1 cellular context compared by ENCODE assay signal in genomic region chr1:154154534-154155181, GRCh38.
TF ChIP-seq lines count a peak whose summit lies in the region.

NUP210L (minus strand) TSS chr1:154155073.

TF ChIP-seq in K562, 482 proteins besides CTCF, POLR2A, EP300 and RAD21 (continued from another document):
- TF ChIP-seq MBD1 (CRISPR knock-in tag; IDR thresholded peaks at IDR 0.05) (0 out of 2 replicates have a peak, but pooled peaks have one; percentile 26), UBTF (IDR thresholded peaks at IDR 0.05; ENCODE audit: borderline replicate concordance in 1 of 2, low read depth in 2 of 2, low read length in 2 of 2) (no peak), SUPT5H (IDR thresholded peaks at IDR 0.05) (no peak), JUN (IDR thresholded peaks at IDR 0.05; ENCODE audit: borderline replicate concordance, low read depth, low read length) (no peak), JUN (CRISPR knock-in tag; IDR thresholded peaks at IDR 0.05; ENCODE audit: borderline replicate concordance) (no peak), ZBTB12 (CRISPR knock-in tag; IDR thresholded peaks at IDR 0.05) (no peak), CCNT2 (IDR thresholded peaks at IDR 0.05; ENCODE audit: borderline replicate concordance, extremely low read depth, insufficient read length, low read depth, low read length) (no peak), ZNF253 (CRISPR knock-in tag; conservative IDR thresholded peaks at IDR 0.05) (no peak), FOXA3 (CRISPR knock-in tag; conservative IDR thresholded peaks at IDR 0.05 in 1 of 2, IDR thresholded peaks at IDR 0.05 in 1 of 2) (no peak), ZNF76 (CRISPR knock-in tag; IDR thresholded peaks at IDR 0.05; ENCODE audit: borderline replicate concordance) (no peak), MAFG (tag; conservative IDR thresholded peaks at IDR 0.05) (no peak), POLR3G (IDR thresholded peaks at IDR 0.05; ENCODE audit: extremely low read depth, insufficient read length, insufficient replicate concordance) (no peak), PHTF2 (CRISPR knock-in tag; IDR thresholded peaks at IDR 0.05) (no peak), ZBED1 (IDR thresholded peaks at IDR 0.05) (no peak), MEIS2 (IDR thresholded peaks at IDR 0.05; ENCODE audit: partially characterized antibody) (no peak), CXXC5 (CRISPR knock-in tag; IDR thresholded peaks at IDR 0.05) (peak; percentile 28; the same call in 1 of the 2 replicates), ZNF184 (CRISPR knock-in tag; IDR thresholded peaks at IDR 0.05) (no peak), ZNF75A (CRISPR knock-in tag; IDR thresholded peaks at IDR 0.05) (no peak), EHMT2 (IDR thresholded peaks at IDR 0.05) (no peak), TFE3 (CRISPR knock-in tag; IDR thresholded peaks at IDR 0.05) (no peak), ZZZ3 (IDR thresholded peaks at IDR 0.05) (no peak), USF1 (CRISPR knock-in tag; IDR thresholded peaks at IDR 0.05) (no peak), ILK (tag; IDR thresholded peaks at IDR 0.05; ENCODE audit: borderline replicate concordance, low read depth) (no peak), WHSC1 (IDR thresholded peaks at IDR 0.05; ENCODE audit: low read length) (no peak), E2F1 (CRISPR knock-in tag; IDR thresholded peaks at IDR 0.05) (no peak), CBX1 (IDR thresholded peaks at IDR 0.05; ENCODE audit: low read depth) (no peak), DNMT1 (IDR thresholded peaks at IDR 0.05) (no peak), NONO (IDR thresholded peaks at IDR 0.05; ENCODE audit: low read depth in 2 of 2, low read length in 1 of 2) (no peak), CREM (IDR thresholded peaks at IDR 0.05; ENCODE audit: low read depth) (peak; percentile 78; the same call in 1 of the 2 replicates), ZBTB33 (CRISPR knock-in tag; IDR thresholded peaks at IDR 0.05) (peak; percentile 80), ZBTB9 (CRISPR knock-in tag; IDR thresholded peaks at IDR 0.05) (no peak), POU5F1 (IDR thresholded peaks at IDR 0.05; ENCODE audit: borderline replicate concordance, low read depth, low read length, partially characterized antibody) (no peak), E2F6 (IDR thresholded peaks at IDR 0.05; ENCODE audit: borderline replicate concordance in 1 of 2, extremely low read depth in 1 of 2, insufficient read depth in 1 of 2, insufficient read length in 1 of 2, low read depth in 1 of 2, low read length in 1 of 2, poor library complexity in 1 of 2, severe bottlenecking in 1 of 2) (peak in 1 of 2 experiments; percentile 72), CEBPB (tag; IDR thresholded peaks at IDR 0.05) (no peak), RBM22 (IDR thresholded peaks at IDR 0.05; ENCODE audit: low read depth, low read length, poor library complexity, severe bottlenecking) (peak; percentile 68), PML (IDR thresholded peaks at IDR 0.05; ENCODE audit: low read length) (no peak), POLR2G (IDR thresholded peaks at IDR 0.05; ENCODE audit: low read depth, low read length) (peak; percentile 71), ZEB2 (IDR thresholded peaks at IDR 0.05) (no peak), SMARCC2 (IDR thresholded peaks at IDR 0.05; ENCODE audit: low read depth) (no peak), RBFOX2 (IDR thresholded peaks at IDR 0.05; ENCODE audit: low read depth, low read length) (peak; percentile 51), CBX3 (IDR thresholded peaks at IDR 0.05; ENCODE audit: borderline replicate concordance in 1 of 2, low read length in 2 of 2) (no peak), STAT6 (CRISPR knock-in tag; IDR thresholded peaks at IDR 0.05) (no peak), POLR2B (IDR thresholded peaks at IDR 0.05; ENCODE audit: low read depth, partially characterized antibody) (peak; percentile 24), ZNF639 (CRISPR knock-in tag; conservative IDR thresholded peaks at IDR 0.05 in 1 of 2, IDR thresholded peaks at IDR 0.05 in 1 of 2) (no peak), KDM1A (IDR thresholded peaks at IDR 0.05) (no peak), PCBP2 (IDR thresholded peaks at IDR 0.05; ENCODE audit: low read depth, low read length, poor library complexity, severe bottlenecking) (no peak), GTF2F1 (IDR thresholded peaks at IDR 0.05; ENCODE audit: low read depth, low read length) (no peak), ATF1 (CRISPR knock-in tag; IDR thresholded peaks at IDR 0.05) (no peak), ATF1 (tag; IDR thresholded peaks at IDR 0.05) (peak; percentile 87), POLR3A (IDR thresholded peaks at IDR 0.05; ENCODE audit: borderline replicate concordance, extremely low read depth, insufficient read depth, insufficient read length) (no peak), CREB1 (IDR thresholded peaks at IDR 0.05) (0 out of 2 replicates have a peak, but pooled peaks have one; percentile 13), CREB1 (CRISPR knock-in tag; IDR thresholded peaks at IDR 0.05) (0 out of 2 replicates have a peak, but pooled peaks have one; percentile 40), FOS (IDR thresholded peaks at IDR 0.05; ENCODE audit: extremely low read depth, insufficient read length) (no peak)
